In genomic region chr17:42699415-42699740, GRCh38 we compare ENCODE assay signal across 16 cellular contexts. TPM values are rescaled to one million over a fixed set of nuclear protein-coding genes. Genes with fewer than 3 reads are reported as not detected.
"Had no signal": no experiment of that assay in that cellular context is flagged by ENCODE, and none has a peak within 500 bp of the region (broad histone marks: within the 10 kb centered on the region; RNA-seq: fewer than 3 reads in every experiment).

No MANE protein-coding gene starts in this region.

- H3K9me3 Mint-ChIP-seq: activated CD4-positive, alpha-beta memory T cell treated with anti-CD3 and anti-CD28 coated beads for 36 hours; activated naive CD8-positive, alpha-beta T cell treated with anti-CD3 and anti-CD28 coated beads, Interleukin-2, amount 10 ng/mL, durations not matched to agents 7 days and 5 days; memory B cell; natural killer cell treated with Interleukin-12 subunit alpha and Interleukin-12 subunit beta and Interleukin-15 and Interleukin-18, amount 100 ng/mL, for 72 hours had no signal

- H3K4me3 ChIP-seq: ascending aorta, heart left ventricle, ovary, skin epidermis, thyroid gland had no signal

- ATAC-seq: left lobe of liver; natural killer cell treated with Interleukin-12 subunit alpha and Interleukin-12 subunit beta and Interleukin-15 and Interleukin-18, amount 100 ng/mL, for 72 hours had no signal

- H3K27ac Mint-ChIP-seq: activated CD4-positive, alpha-beta memory T cell treated with anti-CD3 and anti-CD28 coated beads for 36 hours; activated naive CD8-positive, alpha-beta T cell treated with anti-CD3 and anti-CD28 coated beads, Interleukin-2, amount 10 ng/mL, durations not matched to agents 7 days and 5 days; memory B cell; natural killer cell treated with Interleukin-12 subunit alpha and Interleukin-12 subunit beta and Interleukin-15 and Interleukin-18, amount 100 ng/mL, for 72 hours had no signal

- H3K4me1 ChIP-seq: ascending aorta had no signal

- H3K27me3 Mint-ChIP-seq: activated CD4-positive, alpha-beta memory T cell treated with anti-CD3 and anti-CD28 coated beads for 36 hours; activated naive CD8-positive, alpha-beta T cell treated with anti-CD3 and anti-CD28 coated beads, Interleukin-2, amount 10 ng/mL, durations not matched to agents 7 days and 5 days; memory B cell; natural killer cell treated with Interleukin-12 subunit alpha and Interleukin-12 subunit beta and Interleukin-15 and Interleukin-18, amount 100 ng/mL, for 72 hours had no signal

- DNase-seq: activated CD4-positive, alpha-beta memory T cell treated with anti-CD3 and anti-CD28 coated beads for 36 hours; activated CD4-positive, alpha-beta T cell treated with anti-CD3 and anti-CD28 coated beads for 1 hour; activated gamma-delta T cell; activated naive CD8-positive, alpha-beta T cell treated with anti-CD3 and anti-CD28 coated beads, Interleukin-2, amount 10 ng/mL, durations not matched to agents 7 days and 5 days; activated T-cell treated with anti-CD3 and anti-CD28 coated beads, Interleukin-2, amount 50 U/mL, for 48 hours; foreskin melanocyte; islet precursor cell; T-helper 9 cell; thyroid gland had no signal

- H3K27ac ChIP-seq: ovary, skin epidermis, thyroid gland had no signal

- H3K27me3 ChIP-seq: ascending aorta, heart left ventricle, ovary, thyroid gland had no signal

- H3K36me3 ChIP-seq: ovary had no signal

- H3K4me3 Mint-ChIP-seq: activated CD4-positive, alpha-beta memory T cell treated with anti-CD3 and anti-CD28 coated beads for 36 hours; activated naive CD8-positive, alpha-beta T cell treated with anti-CD3 and anti-CD28 coated beads, Interleukin-2, amount 10 ng/mL, durations not matched to agents 7 days and 5 days; memory B cell; natural killer cell treated with Interleukin-12 subunit alpha and Interleukin-12 subunit beta and Interleukin-15 and Interleukin-18, amount 100 ng/mL, for 72 hours had no signal

- H3K9me3 ChIP-seq: ascending aorta, heart left ventricle, ovary, thyroid gland had no signal

RNA-seq across cellular contexts. Expression of gene CCR10, which starts 17.7 kb away (rescaled TPM):
- total RNA-seq: natural killer cell treated with Interleukin-12 subunit alpha and Interleukin-12 subunit beta and Interleukin-15 and Interleukin-18, amount 100 ng/mL, for 72 hours had no signal
